ENCODE assay signal across 1 cellular context in the genomic region with DNA sequence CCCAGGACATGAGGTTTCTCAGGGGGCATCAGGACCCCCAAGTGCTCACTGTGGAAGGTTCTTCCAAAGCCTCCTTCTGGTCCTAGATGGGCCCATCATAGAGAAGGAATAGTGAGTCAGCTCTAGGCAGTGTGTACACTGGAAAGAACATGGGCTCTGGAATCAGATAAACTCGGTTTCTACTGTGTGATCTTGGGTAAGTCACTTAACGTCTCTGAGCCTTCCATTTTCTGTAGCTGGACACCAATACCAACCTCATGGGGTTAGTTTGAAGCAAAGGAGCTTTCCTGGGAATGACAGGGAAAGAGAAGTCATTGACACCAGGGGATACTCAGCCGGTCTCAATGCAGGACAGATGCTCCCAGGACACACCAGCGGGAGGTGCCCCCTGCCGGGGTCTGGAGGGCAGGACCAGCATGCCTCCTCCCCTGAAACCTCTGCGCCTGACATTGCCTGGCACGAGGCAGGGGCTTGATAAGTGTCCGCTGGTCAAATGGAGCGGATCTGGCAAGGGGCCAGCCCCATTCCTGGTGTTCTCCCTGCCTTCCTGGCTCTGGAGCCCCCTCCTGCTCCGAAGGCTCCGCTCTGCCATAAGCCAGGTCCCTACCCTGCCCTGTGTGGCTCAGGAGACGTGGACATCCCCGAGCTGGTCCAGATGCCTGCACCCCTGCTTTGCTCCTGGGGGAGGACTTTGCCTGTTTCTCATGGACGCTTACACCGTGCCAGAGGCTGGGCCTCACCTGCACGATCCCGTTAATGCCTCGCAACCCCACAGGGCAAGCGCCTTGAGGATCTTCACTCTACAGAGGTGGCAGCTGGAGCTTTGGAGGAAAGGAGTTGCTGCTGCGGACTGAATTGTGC.
A peak's percentile ranks its signal among the peaks of the same experiment; 100 is the strongest.
TF ChIP-seq lines count a peak whose summit lies in the region.

No MANE protein-coding gene starts in this region.

TF ChIP-seq in HepG2, 621 proteins besides CTCF, POLR2A, EP300 and RAD21:
- TF ChIP-seq, protein P1, sequence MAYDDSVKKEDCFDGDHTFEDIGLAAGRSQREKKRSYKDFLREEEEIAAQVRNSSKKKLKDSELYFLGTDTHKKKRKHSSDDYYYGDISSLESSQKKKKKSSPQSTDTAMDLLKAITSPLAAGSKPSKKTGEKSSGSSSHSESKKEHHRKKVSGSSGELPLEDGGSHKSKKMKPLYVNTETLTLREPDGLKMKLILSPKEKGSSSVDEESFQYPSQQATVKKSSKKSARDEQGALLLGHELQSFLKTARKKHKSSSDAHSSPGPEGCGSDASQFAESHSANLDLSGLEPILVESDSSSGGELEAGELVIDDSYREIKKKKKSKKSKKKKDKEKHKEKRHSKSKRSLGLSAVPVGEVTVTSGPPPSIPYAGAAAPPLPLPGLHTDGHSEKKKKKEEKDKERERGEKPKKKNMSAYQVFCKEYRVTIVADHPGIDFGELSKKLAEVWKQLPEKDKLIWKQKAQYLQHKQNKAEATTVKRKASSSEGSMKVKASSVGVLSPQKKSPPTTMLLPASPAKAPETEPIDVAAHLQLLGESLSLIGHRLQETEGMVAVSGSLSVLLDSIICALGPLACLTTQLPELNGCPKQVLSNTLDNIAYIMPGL (CRISPR knock-in tag; IDR thresholded peaks at IDR 0.05; ENCODE audit: borderline replicate concordance in 1 of 2, low read depth in 1 of 2), result no peak
- TF ChIP-seq ZNF768 (CRISPR knock-in tag; IDR thresholded peaks at IDR 0.05), result peak; percentile 76
- TF ChIP-seq RCOR2 (CRISPR knock-in tag; IDR thresholded peaks at IDR 0.05), result no peak
- no peak for TF ChIP-seq ZMYM3 (CRISPR knock-in tag; IDR thresholded peaks at IDR 0.05)
- TF ChIP-seq ZNF20 (CRISPR knock-in tag; IDR thresholded peaks at IDR 0.05), result no peak
